Comparison of ENCODE assay signal across 9 cellular contexts in genomic region chr7:5574770-5575269, GRCh38. TPM values are rescaled to one million over a fixed set of nuclear protein-coding genes. Genes with fewer than 3 reads are reported as not detected.
A peak's percentile ranks its signal among the peaks of the same experiment; 100 is the strongest.
DNase-seq lines count a peak whose midpoint lies in the region; ATAC-seq, FAIRE-seq and TF ChIP-seq lines count a peak whose summit lies in the region.
"Had no signal": no experiment of that assay in that cellular context is flagged by ENCODE, and none has a peak within 500 bp of the region (broad histone marks: within the 10 kb centered on the region; RNA-seq: fewer than 3 reads in every experiment).

No MANE protein-coding gene starts in this region.

- peak overlapping the region; percentile 75 for H3K27ac ChIP-seq in PC-9
- peak overlapping the region; percentile 72 for H3K27ac ChIP-seq in endothelial cell of umbilical vein (ENCODE audit: insufficient read depth, low read depth, low read length)
- H3K27ac ChIP-seq in HepG2 (ENCODE audit: extremely low read length, insufficient read depth, low read length), result no peak overlapping the region
- H3K27ac ChIP-seq in testis, result peak overlapping the region; percentile 61 to 63
- H3K27ac ChIP-seq in Karpas-422 (ENCODE audit: low read length), result no peak overlapping the region
- H3K27ac ChIP-seq: colonic mucosa had no signal

- WGBS in HepG2 (ENCODE audit: low lambda C conversion rate), result 3% methylated on average over 10 of the region's 19 CpGs
- 4 to 6% methylated on average over 15 to 19 of the region's 19 CpGs for WGBS in testis, 2 donors

- BruUV-seq in PC-9 (replicated peaks; lab: Mats Ljungman, UMichigan) (no TSS peak), endothelial cell of umbilical vein (replicated peaks; lab: Mats Ljungman, UMichigan) (no TSS peak), HepG2 (replicated peaks; lab: Mats Ljungman, UMichigan) (no TSS peak)

- H2AFZ ChIP-seq in PC-9 (peak overlapping the region; percentile 67), endothelial cell of umbilical vein (ENCODE audit: low read depth, low read length) (peak overlapping the region; percentile 67), HepG2 (ENCODE audit: low read length) (peak overlapping the region; percentile 97), Karpas-422 (ENCODE audit: low read length) (no peak overlapping the region)

- H3K4me1 ChIP-seq in PC-9 (replicated peaks; ENCODE audit: insufficient read depth), result peaks cover 34% of the 10 kb centered on the region
- peaks cover 16% of the 10 kb centered on the region for H3K4me1 ChIP-seq in endothelial cell of umbilical vein (ENCODE audit: control insufficient read depth, extremely low read depth, insufficient read depth, low read length)
- H3K4me1 ChIP-seq in HepG2 (ENCODE audit: insufficient read depth, low read length), result peaks cover 51% of the 10 kb centered on the region
- peaks cover 24% of the 10 kb centered on the region for H3K4me1 ChIP-seq in testis
- peaks cover 8% of the 10 kb centered on the region for H3K4me1 ChIP-seq in Karpas-422 (ENCODE audit: low read length)
- H3K4me1 ChIP-seq: colonic mucosa had no signal

- H3K4me2 ChIP-seq in PC-9 (peak overlapping the region; percentile 83), endothelial cell of umbilical vein (ENCODE audit: insufficient read depth, low read length) (peak overlapping the region; percentile 40), HepG2 (ENCODE audit: low read depth, low read length) (peak overlapping the region; percentile 81), Karpas-422 (ENCODE audit: low read depth, low read length, poor library complexity, severe bottlenecking) (no peak overlapping the region)

- H4K20me1 ChIP-seq in PC-9 (ENCODE audit: insufficient read depth), result no peaks in the 10 kb centered on the region
- no peaks in the 10 kb centered on the region for H4K20me1 ChIP-seq in endothelial cell of umbilical vein (replicated peaks; ENCODE audit: control insufficient read depth, extremely low read depth, insufficient read depth, low read length)
- H4K20me1 ChIP-seq in HepG2 (ENCODE audit: insufficient read depth, low read length), result no peaks in the 10 kb centered on the region
- H4K20me1 ChIP-seq in Karpas-422 (ENCODE audit: insufficient read depth, low read depth, low read length), result no peaks in the 10 kb centered on the region

- intact Hi-C loops in PC-9 (cut with micrococcal nuclease; ENCODE audit: unreplicated experiment) (loop anchor here (1.0 kb wide), 1 partner anchor 16 kb away; no protein-coding TSS in a partner anchor), endothelial cell of umbilical vein (cut with micrococcal nuclease) (loop anchor here (1.0 kb wide), 1 partner anchor 21 kb away; no protein-coding TSS in a partner anchor), HepG2 (cut with micrococcal nuclease; ENCODE audit: unreplicated experiment) (no loop called here), testis (cut with DNase I; ENCODE audit: low total_unique reads) (no loop called here)

- H3K27me3 ChIP-seq in PC-9 (ENCODE audit: insufficient read depth, low read depth), result no peaks in the 10 kb centered on the region
- H3K27me3 ChIP-seq in endothelial cell of umbilical vein (ENCODE audit: control insufficient read depth in 2 of 2, insufficient read depth in 2 of 2, low read length in 2 of 2), result no peaks in the 10 kb centered on the region
- H3K27me3 ChIP-seq in HepG2 (ENCODE audit: control insufficient read depth in 1 of 2, insufficient read depth in 2 of 2, low read length in 2 of 2), result 0 out of 5 replicates have a peak, but pooled peaks cover 0 to 3% of the 10 kb centered on the region in 2 experiments
- no peaks in the 10 kb centered on the region for H3K27me3 ChIP-seq in testis
- no peaks in the 10 kb centered on the region for H3K27me3 ChIP-seq in Karpas-422 (ENCODE audit: low read length)
- H3K27me3 ChIP-seq: colonic mucosa had no signal

- dilution Hi-C loops in endothelial cell of umbilical vein (cut with MboI; ENCODE audit: extremely low pct_ligation_motif_present, low sequenced_read_pairs), result no loop called here

- ATAC-seq in HepG2, result peak; percentile 11; the same call in 2 of the 3 replicates
- no peak for ATAC-seq in GM19452 (IDR thresholded peaks at IDR 0.05; ENCODE audit: unreplicated experiment)

- TF ChIP-seq POLR2A in endothelial cell of umbilical vein (IDR thresholded peaks at IDR 0.05; ENCODE audit: low read depth, low read length) (no peak), HepG2 (IDR thresholded peaks at IDR 0.05; ENCODE audit: insufficient read depth in 1 of 2, low read depth in 2 of 2, low read length in 2 of 2) (no peak), testis (IDR thresholded peaks at IDR 0.05) (no peak)

- in situ Hi-C loops in HepG2 (cut with HindIII; ENCODE audit: extremely low pct_ligation_motif_present, low pct_unique_long_range_greater_than_20kb), result no loop called here

- H3K36me3 ChIP-seq in PC-9 (ENCODE audit: low read depth) (no peaks in the 10 kb centered on the region), endothelial cell of umbilical vein (ENCODE audit: control insufficient read depth in 2 of 2, extremely low read depth in 1 of 2, insufficient read depth in 2 of 2, low read length in 2 of 2) (no peaks in the 10 kb centered on the region), HepG2 (replicated peaks in 1 of 2; ENCODE audit: control insufficient read depth in 1 of 2, insufficient read depth in 2 of 2, low read length in 2 of 2) (no peaks in the 10 kb centered on the region), testis (ENCODE audit: low read depth, missing control alignments) (no peaks in the 10 kb centered on the region), Karpas-422 (ENCODE audit: insufficient read depth, low read length) (no peaks in the 10 kb centered on the region)
- H3K36me3 ChIP-seq: colonic mucosa had no signal

- POLR2A ChIA-PET in PC-9 (lab: Charles Lee; ENCODE audit: unreplicated experiment) (interaction anchor here (0.6 to 1.0 kb wide), 2 partner anchors 16 to 21 kb away, joined by 13 to 14 read pairs; no protein-coding TSS in a partner anchor), endothelial cell of umbilical vein (lab: Charles Lee) (interaction anchor here (0.6 to 1.1 kb wide), 2 partner anchors 21 to 198 kb away, joined by 5 read pairs; no protein-coding TSS in a partner anchor), HepG2 (lab: Yijun Ruan, JAX) (interaction anchor here (0.8 to 1.1 kb wide), 3 partner anchors 11 to 48 kb away, joined by 3 read pairs; no protein-coding TSS in a partner anchor)

- CTCF ChIA-PET in PC-9 (lab: Charles Lee) (no interaction called here), endothelial cell of umbilical vein (lab: Charles Lee) (interaction anchor here (1.0 to 1.6 kb wide), 4 partner anchors 16 to 103 kb away, joined by 3 to 11 read pairs (median 4); no protein-coding TSS in a partner anchor), HepG2 (lab: Yijun Ruan, JAX; ENCODE audit: low intra/inter-chr PET ratio, low total read pairs) (no interaction called here)

- TF ChIP-seq RAD21 in HepG2 (CRISPR knock-in tag; IDR thresholded peaks at IDR 0.05), result no peak

- H3K9me3 ChIP-seq in PC-9 (ENCODE audit: insufficient read depth, low read depth) (no peaks in the 10 kb centered on the region), endothelial cell of umbilical vein (replicated peaks; ENCODE audit: control insufficient read depth, insufficient read depth, low read length) (no peaks in the 10 kb centered on the region), HepG2 (ENCODE audit: low read length) (no peaks in the 10 kb centered on the region), testis (no peaks in the 10 kb centered on the region), Karpas-422 (ENCODE audit: low read length) (no peaks in the 10 kb centered on the region)
- H3K9me3 ChIP-seq: colonic mucosa had no signal

- TF ChIP-seq CTCF in PC-9 (conservative IDR thresholded peaks at IDR 0.05) (no peak), endothelial cell of umbilical vein (IDR thresholded peaks at IDR 0.05; ENCODE audit: extremely low read depth in 1 of 2, insufficient read depth in 1 of 2, low read depth in 1 of 2, low read length in 2 of 2) (no peak), HepG2 (CRISPR knock-in tag; IDR thresholded peaks at IDR 0.05) (no peak), testis (IDR thresholded peaks at IDR 0.05) (no peak)

- DNase-seq in PC-9, result peak in 1 of 2 experiments; percentile 65
- peak; percentile 78 for DNase-seq in endothelial cell of umbilical vein (ENCODE audit: low read depth, low spot score)
- no peak for DNase-seq in HepG2 (ENCODE audit: low spot score)
- peak; percentile 42 for DNase-seq in testis
- DNase-seq in activated CD4-positive, alpha-beta T cell treated with anti-CD3 and anti-CD28 coated beads for 48 hours, result no peak
- no peak for DNase-seq in stimulated activated CD4-positive, alpha-beta T cell treated with anti-CD3 and anti-CD28 coated beads, Interleukin-12 subunit alpha, Interleukin-12 subunit beta, amount 100 ng/mL, for 4 hours
- DNase-seq in Karpas-422, result no peak
- DNase-seq: colonic mucosa had no signal

- H3K9ac ChIP-seq in endothelial cell of umbilical vein (replicated peaks; ENCODE audit: extremely low read depth, insufficient read depth, low read length), result peak overlapping the region; percentile 49
- H3K9ac ChIP-seq in HepG2 (ENCODE audit: insufficient read depth, low read depth, low read length), result peak overlapping the region; percentile 46
- no peak overlapping the region for H3K9ac ChIP-seq in Karpas-422 (ENCODE audit: low read length)

- peaks cover 53% of the 10 kb centered on the region for H3F3A ChIP-seq in PC-9 (ENCODE audit: insufficient read depth, low read depth)

- H3K79me2 ChIP-seq in PC-9 (ENCODE audit: low read depth) (no peaks in the 10 kb centered on the region), endothelial cell of umbilical vein (ENCODE audit: control insufficient read depth, insufficient read depth, low read length) (no peaks in the 10 kb centered on the region), HepG2 (ENCODE audit: insufficient read depth, low read length) (no peaks in the 10 kb centered on the region), Karpas-422 (ENCODE audit: low read length) (no peaks in the 10 kb centered on the region)

- FAIRE-seq in endothelial cell of umbilical vein (lab: Jason Lieb, UNC) (no peak), HepG2 (lab: Jason Lieb, UNC) (no peak)

- no peaks in the 10 kb centered on the region for H3K9me1 ChIP-seq in endothelial cell of umbilical vein (replicated peaks; ENCODE audit: control insufficient read depth, extremely low read depth, insufficient read depth, low read length)

- TF ChIP-seq EP300 in HepG2 (IDR thresholded peaks at IDR 0.05; ENCODE audit: low read depth in 2 of 2, low read length in 2 of 2), result no peak
- no peak for TF ChIP-seq EP300 in HepG2 (CRISPR knock-in tag; IDR thresholded peaks at IDR 0.05; ENCODE audit: borderline replicate concordance)

- no peaks in the 10 kb centered on the region for H3K9me2 ChIP-seq in PC-9 (ENCODE audit: insufficient read depth)
- no peaks in the 10 kb centered on the region for H3K9me2 ChIP-seq in Karpas-422 (replicated peaks; ENCODE audit: insufficient read depth, low read length)

- H3K4me3 ChIP-seq in PC-9 (peak overlapping the region; percentile 41; the same call in 1 of the 2 replicates), endothelial cell of umbilical vein (replicated peaks in 1 of 3; ENCODE audit: insufficient read depth in 1 of 3, low read depth in 1 of 3, low read length in 3 of 3) (peak overlapping the region in 1 of 3 experiments; percentile 1), HepG2 (replicated peaks in 1 of 3; ENCODE audit: insufficient read depth in 1 of 3, low read depth in 2 of 3, low read length in 3 of 3) (peak overlapping the region; percentile 46 to 66 (median 52); a peak in 5 of 6 replicates), testis (peak overlapping the region in 1 of 2 donors; percentile 10), Karpas-422 (ENCODE audit: low read length) (no peak overlapping the region)
- H3K4me3 ChIP-seq: colonic mucosa had no signal

RNA-seq across cellular contexts. Expression of gene FSCN1, which starts 17.8 kb away (rescaled TPM):
- total RNA-seq in PC-9 (2021) (379 and 381 TPM in 2 replicates), endothelial cell of umbilical vein (456 and 487 TPM in 2 replicates), HepG2 (2016; rRNA removed; fragmentation: Illumina TruSeq; extraction: Trizol) (35.5 and 44.0 TPM in 2 replicates), testis (100 to 1,000 TPM; 210 to 293 TPM)
- polyA plus RNA-seq in endothelial cell of umbilical vein (339 and 407 TPM in 2 replicates), HepG2 (2011; rRNA removed) (21.2 and 29.0 TPM in 2 replicates), testis (ENCODE audit: insufficient read depth, low read depth, low replicate concordance) (75.5 TPM)
- polyA plus RNA-seq in endothelial cell of umbilical vein (2011; cell fraction: cytosol; rRNA removed), result 155 and 249 TPM in 2 replicates
- 105 and 109 TPM in 2 replicates for polyA plus RNA-seq in endothelial cell of umbilical vein (2011; cell fraction: nucleus; rRNA removed)
- polyA plus RNA-seq in endothelial cell of umbilical vein (2012), result 157 and 195 TPM in 2 replicates
- 156 and 210 TPM in 2 replicates for polyA minus RNA-seq in endothelial cell of umbilical vein
- 151 TPM for polyA minus RNA-seq in endothelial cell of umbilical vein (2011; cell fraction: cytosol; rRNA and poly(A)+ RNA removed)
- 48.7 and 105 TPM in 2 replicates for polyA minus RNA-seq in endothelial cell of umbilical vein (2011; cell fraction: nucleus; rRNA and poly(A)+ RNA removed)
- 6.4 and 7.4 TPM in 2 replicates for total RNA-seq in HepG2 (2016; cell fraction: cytosol; rRNA removed; fragmentation: Illumina TruSeq; extraction: Trizol; ENCODE audit: low read depth)
- 32.0 and 43.8 TPM in 2 replicates for total RNA-seq in HepG2 (2016; cell fraction: insoluble cytoplasmic fraction; rRNA removed; fragmentation: Illumina TruSeq; extraction: Trizol)
- 20.9 and 22.0 TPM in 2 replicates for total RNA-seq in HepG2 (2016; cell fraction: membrane; rRNA removed; fragmentation: Illumina TruSeq; extraction: Trizol)
- 21.3 and 24.5 TPM in 2 replicates for total RNA-seq in HepG2 (2016; cell fraction: nucleus; rRNA removed; fragmentation: Illumina TruSeq; extraction: Trizol)
- 21.0 and 36.3 TPM in 2 replicates for polyA plus RNA-seq in HepG2 (2011; cell fraction: cytosol; rRNA removed)
- polyA plus RNA-seq in HepG2 (2011; cell fraction: nucleus; rRNA removed), result 41.0 and 50.2 TPM in 2 replicates
- 7.3 and 18.5 TPM in 2 replicates for polyA plus RNA-seq in HepG2 (2012)
- 10.2 and 10.8 TPM in 2 replicates for polyA plus RNA-seq in HepG2 (2016; cell fraction: cytosol; fragmentation: Illumina TruSeq; extraction: Trizol; ENCODE audit: low read depth)
- 58.7 and 73.9 TPM in 2 replicates for polyA plus RNA-seq in HepG2 (2016; cell fraction: insoluble cytoplasmic fraction; fragmentation: Illumina TruSeq; extraction: Trizol; ENCODE audit: low read depth)
- polyA plus RNA-seq in HepG2 (2016; cell fraction: membrane; fragmentation: Illumina TruSeq; extraction: Trizol; ENCODE audit: low read depth), result 22.3 and 24.1 TPM in 2 replicates
- 53.5 and 58.8 TPM in 2 replicates for polyA plus RNA-seq in HepG2 (2016; cell fraction: nucleus; fragmentation: Illumina TruSeq; extraction: Trizol; ENCODE audit: insufficient read depth, low read depth)
- 66.5 and 90.1 TPM in 2 replicates for polyA minus RNA-seq in HepG2 (2011; rRNA and poly(A)+ RNA removed; ENCODE audit: low replicate concordance)
- polyA minus RNA-seq in HepG2 (2011; cell fraction: cytosol; rRNA and poly(A)+ RNA removed), result 43.7 and 53.5 TPM in 2 replicates
- polyA minus RNA-seq in HepG2 (2011; cell fraction: nucleus; rRNA and poly(A)+ RNA removed), result 12.7 and 16.4 TPM in 2 replicates
- total RNA-seq in Karpas-422 (2014; rRNA removed; shearing (Covaris generic); ENCODE audit: low replicate concordance), result 5.4 and 10.6 TPM in 2 replicates

RNA-seq across cellular contexts. Expression of gene ACTB, which starts 44.4 kb away (rescaled TPM):
- total RNA-seq in PC-9 (2021) (5,595 and 6,962 TPM in 2 replicates), endothelial cell of umbilical vein (7,266 and 7,283 TPM in 2 replicates), HepG2 (2016; rRNA removed; fragmentation: Illumina TruSeq; extraction: Trizol) (983 and 1,099 TPM in 2 replicates), testis (1,000 to 10,000 TPM; 2,150 to 2,308 TPM)
- polyA plus RNA-seq in endothelial cell of umbilical vein (4,441 and 4,733 TPM in 2 replicates), HepG2 (2011; rRNA removed) (984 and 1,160 TPM in 2 replicates), testis (ENCODE audit: insufficient read depth, low read depth, low replicate concordance) (1,856 TPM)
- 6,749 and 6,812 TPM in 2 replicates for polyA plus RNA-seq in endothelial cell of umbilical vein (2011; cell fraction: cytosol; rRNA removed)
- polyA plus RNA-seq in endothelial cell of umbilical vein (2011; cell fraction: nucleus; rRNA removed), result 2,400 and 3,219 TPM in 2 replicates
- polyA plus RNA-seq in endothelial cell of umbilical vein (2012), result 4,941 and 6,018 TPM in 2 replicates
- polyA minus RNA-seq in endothelial cell of umbilical vein, result 2,868 and 4,067 TPM in 2 replicates
- polyA minus RNA-seq in endothelial cell of umbilical vein (2011; cell fraction: cytosol; rRNA and poly(A)+ RNA removed), result 1,321 TPM
- polyA minus RNA-seq in endothelial cell of umbilical vein (2011; cell fraction: nucleus; rRNA and poly(A)+ RNA removed), result 805 and 1,158 TPM in 2 replicates
- total RNA-seq in HepG2 (2016; cell fraction: cytosol; rRNA removed; fragmentation: Illumina TruSeq; extraction: Trizol; ENCODE audit: low read depth), result 406 and 413 TPM in 2 replicates
- 966 and 972 TPM in 2 replicates for total RNA-seq in HepG2 (2016; cell fraction: insoluble cytoplasmic fraction; rRNA removed; fragmentation: Illumina TruSeq; extraction: Trizol)
- 815 and 929 TPM in 2 replicates for total RNA-seq in HepG2 (2016; cell fraction: membrane; rRNA removed; fragmentation: Illumina TruSeq; extraction: Trizol)
- 668 and 755 TPM in 2 replicates for total RNA-seq in HepG2 (2016; cell fraction: nucleus; rRNA removed; fragmentation: Illumina TruSeq; extraction: Trizol)
- 567 and 620 TPM in 2 replicates for polyA plus RNA-seq in HepG2 (2011; cell fraction: cytosol; rRNA removed)
- 1,565 and 1,995 TPM in 2 replicates for polyA plus RNA-seq in HepG2 (2011; cell fraction: nucleus; rRNA removed)
- polyA plus RNA-seq in HepG2 (2012), result 984 and 1,070 TPM in 2 replicates
- polyA plus RNA-seq in HepG2 (2016; cell fraction: cytosol; fragmentation: Illumina TruSeq; extraction: Trizol; ENCODE audit: low read depth), result 510 and 558 TPM in 2 replicates
- polyA plus RNA-seq in HepG2 (2016; cell fraction: insoluble cytoplasmic fraction; fragmentation: Illumina TruSeq; extraction: Trizol; ENCODE audit: low read depth), result 1,764 and 2,207 TPM in 2 replicates
- polyA plus RNA-seq in HepG2 (2016; cell fraction: membrane; fragmentation: Illumina TruSeq; extraction: Trizol; ENCODE audit: low read depth), result 1,095 and 1,097 TPM in 2 replicates
- polyA plus RNA-seq in HepG2 (2016; cell fraction: nucleus; fragmentation: Illumina TruSeq; extraction: Trizol; ENCODE audit: insufficient read depth, low read depth), result 1,747 and 1,824 TPM in 2 replicates
- polyA minus RNA-seq in HepG2 (2011; rRNA and poly(A)+ RNA removed; ENCODE audit: low replicate concordance), result 2,677 and 2,857 TPM in 2 replicates
- 1,014 and 1,055 TPM in 2 replicates for polyA minus RNA-seq in HepG2 (2011; cell fraction: cytosol; rRNA and poly(A)+ RNA removed)
- 329 and 574 TPM in 2 replicates for polyA minus RNA-seq in HepG2 (2011; cell fraction: nucleus; rRNA and poly(A)+ RNA removed)
- total RNA-seq in Karpas-422 (2014; rRNA removed; shearing (Covaris generic); ENCODE audit: low replicate concordance), result 1,989 and 2,237 TPM in 2 replicates

Comparison
In these comparisons a context has a peak if more than half of its experiments do, and no peak if none do; other contexts are left out.
1. DNase-seq: peak in endothelial cell of umbilical vein (single experiment) and testis (single experiment); none in HepG2 (single experiment), activated CD4-positive, alpha-beta T cell treated with anti-CD3 and anti-CD28 coated beads for 48 hours (single experiment), stimulated activated CD4-positive, alpha-beta T cell treated with anti-CD3 and anti-CD28 coated beads, Interleukin-12 subunit alpha, Interleukin-12 subunit beta, amount 100 ng/mL, for 4 hours (single experiment) and Karpas-422 (single experiment).
2. H3K27ac ChIP-seq: peak in PC-9 (single experiment), endothelial cell of umbilical vein (single experiment) and testis (2 of 2); none in HepG2 (single experiment) and Karpas-422 (single experiment).
3. intact Hi-C loops: an anchor here in PC-9 (1.0 kb wide) and endothelial cell of umbilical vein (1.0 kb wide); none called in HepG2 and testis.